Comparison of ENCODE assay signal across 9 cellular contexts in genomic region chr3:71580636-71581215, GRCh38. TPM values are rescaled to one million over a fixed set of nuclear protein-coding genes. Genes with fewer than 3 reads are reported as not detected.
DNase-seq lines count a peak whose midpoint lies in the region; ATAC-seq, FAIRE-seq and TF ChIP-seq lines count a peak whose summit lies in the region.
"Had no signal": no experiment of that assay in that cellular context is flagged by ENCODE, and none has a peak within 500 bp of the region (broad histone marks: within the 10 kb centered on the region; RNA-seq: fewer than 3 reads in every experiment).

No MANE protein-coding gene starts in this region.

- no peak for TF ChIP-seq CTCF in WI38 (IDR thresholded peaks at IDR 0.05; ENCODE audit: low read depth, low read length)

- H3K27me3 ChIP-seq in small intestine (ENCODE audit: control insufficient read depth in 2 of 2, insufficient read depth in 2 of 2, low read length in 2 of 2): no peaks in the 10 kb centered on the region

- DNase-seq in DMS 273 (lab: John Stamatoyannopoulos, UW; ENCODE audit: unreplicated experiment) (peak; percentile 19), DMS 273 treated with DMSO at 0.1 percent for 48 hours (lab: John Stamatoyannopoulos, UW) (no peak), small intestine (no peak), NCI-H1105 (lab: John Stamatoyannopoulos, UW) (no peak), nucleus accumbens (lab: John Stamatoyannopoulos, UW) (no peak)

- FAIRE-seq in small intestine (lab: Jason Lieb, UNC): no peak

- H3K36me3 ChIP-seq in small intestine (ENCODE audit: control insufficient read depth in 2 of 2, insufficient read depth in 2 of 2, low read length in 2 of 2): no peaks in the 10 kb centered on the region

- no peaks in the 10 kb centered on the region for H3K9me3 ChIP-seq in small intestine (ENCODE audit: control insufficient read depth, low read depth)

- peaks cover 0 to 4% of the 10 kb centered on the region in 2 donors for H3K4me1 ChIP-seq in small intestine (ENCODE audit: control insufficient read depth in 2 of 2, insufficient read depth in 1 of 2, low read depth in 1 of 2, low read length in 1 of 2)

- no peak for ATAC-seq in HG03457 (IDR thresholded peaks at IDR 0.05; ENCODE audit: unreplicated experiment)

- H3K4me3 ChIP-seq in WI38 (ENCODE audit: low read depth, low read length) (peak overlapping the region; percentile 88), iPS-11a (ENCODE audit: low read depth, low read length) (peak overlapping the region; percentile 69), small intestine (ENCODE audit: low read depth in 1 of 2, low read length in 2 of 2) (peak overlapping the region; percentile 67 to 94)

- WGBS in small intestine, 3 donors: 23 to 50% (median 33%) methylated on average over 7 of the region's 7 CpGs

- H3K27ac ChIP-seq in small intestine (ENCODE audit: low read depth in 1 of 2, low read length in 1 of 2): peak overlapping the region; percentile 82 to 88
- H3K27ac ChIP-seq: 22Rv1 had no signal

RNA-seq across cellular contexts. Expression of gene FOXP1, which starts 2.8 kb away (rescaled TPM):
- polyA plus RNA-seq in small intestine: 10 to 100 TPM in 2 of 3 donors, 1 to 10 TPM in 1; 4.9 to 18.8 (median 11.9) TPM
